In the genomic region with DNA sequence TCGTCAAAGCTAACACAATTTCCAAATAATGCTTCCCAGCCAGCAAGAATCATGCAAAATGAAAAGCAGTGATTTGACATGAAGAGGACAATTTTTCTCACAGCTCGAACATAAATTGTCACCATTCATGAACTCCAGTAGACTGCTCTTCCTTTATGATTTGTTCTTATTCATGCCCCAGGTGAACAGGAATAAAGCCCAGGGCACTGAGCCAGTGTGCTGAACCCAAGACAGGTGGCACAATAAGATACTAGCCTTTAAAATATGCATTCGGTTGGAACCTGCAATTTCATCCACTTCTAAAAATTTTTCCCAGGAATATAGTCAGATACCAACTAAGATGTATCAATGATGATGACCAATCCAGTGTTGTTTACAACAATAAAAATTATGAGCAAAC, we compare ENCODE assay signal across 31 cellular contexts.
"Had no signal": no experiment of that assay in that cellular context is flagged by ENCODE, and none has a peak within 500 bp of the region (broad histone marks: within the 10 kb centered on the region; RNA-seq: fewer than 3 reads in every experiment).

No MANE protein-coding gene starts in this region.

- DNase-seq: activated B cell treated with CpG ODN at 0.5 μM for 24 hours; activated CD4-positive, alpha-beta memory T cell treated with anti-CD3 and anti-CD28 coated beads for 36 hours; activated CD4-positive, alpha-beta T cell treated with anti-CD3 and anti-CD28 coated beads for 4 hours; activated CD4-positive, alpha-beta T cell treated with anti-CD3 and anti-CD28 coated beads, Interleukin-2, amount 10 ng/mL, durations not matched to agents 24 days and 14 days; activated CD4-positive, alpha-beta T cell treated with anti-CD3 and anti-CD28 coated beads, Interleukin-2, amount 50 U/mL, for 1 hour; activated CD4-positive, alpha-beta T cell treated with anti-CD3 and anti-CD28 coated beads, Interleukin-2, amount 50 U/mL, for 4 hours; activated CD4-positive, CD25-positive, alpha-beta regulatory T cell treated with anti-CD3 and anti-CD28 coated beads, Interleukin-2, amount 50 U/mL, for 72 hours; activated CD8-positive, alpha-beta memory T cell treated with anti-CD3 and anti-CD28 coated beads, Interleukin-2, amount 50 U/mL, for 4 hours; activated CD8-positive, alpha-beta T cell treated with anti-CD3 and anti-CD28 coated beads for 36 hours; activated effector memory CD4-positive, alpha-beta T cell treated with anti-CD3 and anti-CD28 coated beads, Interleukin-2, amount 50 U/mL, for 16 hours; activated gamma-delta T cell treated with Interleukin-2 at 50 U/mL for 16 hours; activated naive CD4-positive, alpha-beta T cell; activated naive CD4-positive, alpha-beta T cell treated with anti-CD3 and anti-CD28 coated beads for 36 hours; activated naive CD4-positive, alpha-beta T cell treated with anti-CD3 and anti-CD28 coated beads, Interleukin-2, amount 50 U/mL, for 16 hours; activated naive CD8-positive, alpha-beta T cell treated with anti-CD3 and anti-CD28 coated beads for 36 hours; activated T-cell treated with anti-CD3 and anti-CD28 coated beads for 4 hours; activated T-cell treated with anti-CD3 and anti-CD28 coated beads, Interleukin-2, amount 50 U/mL, for 1 hour; activated T-cell treated with anti-CD3 and anti-CD28 coated beads, Interleukin-2, amount 50 U/mL, for 4 hours; activated T-cell treated with anti-CD3 and anti-CD28 coated beads, Interleukin-2, amount 50 U/mL, for 72 hours; adrenal gland; amniotic stem cell; aorta; body of pancreas; brain microvascular endothelial cell; central memory CD4-positive, alpha-beta T cell; cerebellar nuclear complex; T-helper 1 cell; T-helper 2 cell; T-helper 9 cell had no signal

- ATAC-seq: activated CD8-positive, alpha-beta T cell treated with anti-CD3 and anti-CD28 coated beads for 36 hours; activated naive CD4-positive, alpha-beta T cell treated with anti-CD3 and anti-CD28 coated beads, Interleukin-2, amount 50 U/mL, for 72 hours; activated T-cell treated with anti-CD3 and anti-CD28 coated beads, Interleukin-2, amount 50 U/mL, for 4 hours; activated T-cell treated with anti-CD3 and anti-CD28 coated beads, Interleukin-2, amount 50 U/mL, for 72 hours; activated T-helper 17 cell treated with anti-CD3 and anti-CD28 coated beads, Interleukin-2, amount 50 U/mL, for 72 hours; body of pancreas had no signal
